In the genomic region with DNA sequence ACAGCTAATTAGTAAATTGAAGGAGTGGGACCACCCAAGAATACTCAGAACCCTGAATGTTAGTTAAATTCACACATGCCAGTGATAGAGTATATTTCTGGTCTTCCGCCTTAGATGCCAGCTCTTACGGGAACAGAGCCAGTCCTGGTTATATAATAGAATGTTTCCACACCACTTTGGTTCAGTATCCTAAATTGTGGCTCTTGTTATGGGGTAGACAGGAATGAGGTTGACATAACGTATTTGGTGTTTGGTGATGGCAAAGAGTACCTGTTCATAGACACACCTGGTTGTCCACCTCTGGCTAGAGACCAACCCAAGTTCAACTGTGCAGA, we compare ENCODE assay signal across 30 cellular contexts.
"Had no signal": no experiment of that assay in that cellular context is flagged by ENCODE, and none has a peak within 500 bp of the region (broad histone marks: within the 10 kb centered on the region; RNA-seq: fewer than 3 reads in every experiment).

No MANE protein-coding gene starts in this region.

- H3K4me1 Mint-ChIP-seq: activated B cell treated with CpG ODN at 0.5 μM for 24 hours; activated naive CD4-positive, alpha-beta T cell treated with anti-CD3 and anti-CD28 coated beads, Interleukin-2, amount 10 ng/mL, durations not matched to agents 7 days and 5 days; activated naive CD8-positive, alpha-beta T cell treated with anti-CD3 and anti-CD28 coated beads, Interleukin-2, amount 50 U/mL, for 24 hours had no signal

- H3K36me3 Mint-ChIP-seq: activated CD4-positive, alpha-beta memory T cell treated with anti-CD3 and anti-CD28 coated beads for 36 hours; activated naive CD4-positive, alpha-beta T cell treated with anti-CD3 and anti-CD28 coated beads, Interleukin-2, amount 10 ng/mL, durations not matched to agents 7 days and 5 days; activated naive CD8-positive, alpha-beta T cell; brain had no signal

- H3K27ac Mint-ChIP-seq: activated B cell treated with CpG ODN at 0.5 μM for 24 hours; activated CD4-positive, alpha-beta memory T cell treated with anti-CD3 and anti-CD28 coated beads for 36 hours; activated naive CD4-positive, alpha-beta T cell treated with anti-CD3 and anti-CD28 coated beads, Interleukin-2, amount 10 ng/mL, durations not matched to agents 7 days and 5 days; activated naive CD8-positive, alpha-beta T cell; activated naive CD8-positive, alpha-beta T cell treated with anti-CD3 and anti-CD28 coated beads, Interleukin-2, amount 50 U/mL, for 24 hours; brain had no signal

- H3K27ac ChIP-seq: VCaP had no signal

- H3K9me3 Mint-ChIP-seq: activated B cell treated with CpG ODN at 0.5 μM for 24 hours; activated CD4-positive, alpha-beta memory T cell treated with anti-CD3 and anti-CD28 coated beads for 36 hours; activated naive CD4-positive, alpha-beta T cell treated with anti-CD3 and anti-CD28 coated beads, Interleukin-2, amount 10 ng/mL, durations not matched to agents 7 days and 5 days; activated naive CD8-positive, alpha-beta T cell treated with anti-CD3 and anti-CD28 coated beads, Interleukin-2, amount 50 U/mL, for 24 hours; brain had no signal

- H3K4me3 ChIP-seq: MG63 had no signal

- H3K27me3 ChIP-seq: MG63 had no signal

- H3K4me3 Mint-ChIP-seq: activated B cell treated with CpG ODN at 0.5 μM for 24 hours; activated CD4-positive, alpha-beta memory T cell treated with anti-CD3 and anti-CD28 coated beads for 36 hours; activated naive CD4-positive, alpha-beta T cell treated with anti-CD3 and anti-CD28 coated beads, Interleukin-2, amount 10 ng/mL, durations not matched to agents 7 days and 5 days; activated naive CD8-positive, alpha-beta T cell; activated naive CD8-positive, alpha-beta T cell treated with anti-CD3 and anti-CD28 coated beads, Interleukin-2, amount 50 U/mL, for 24 hours; brain had no signal

- ATAC-seq: activated naive CD8-positive, alpha-beta T cell treated with anti-CD3 and anti-CD28 coated beads, Interleukin-2, amount 50 U/mL, for 24 hours; Panc1; SK-N-SH treated with all-trans-retinoic acid at 6 μM for 48 hours had no signal

- DNase-seq: activated B cell treated with CpG ODN at 0.5 μM for 24 hours; activated CD4-positive, alpha-beta memory T cell treated with anti-CD3 and anti-CD28 coated beads for 36 hours; activated CD4-positive, alpha-beta T cell treated with anti-CD3 and anti-CD28 coated beads for 4 hours; activated CD4-positive, alpha-beta T cell treated with anti-CD3 and anti-CD28 coated beads, Interleukin-2, amount 50 U/mL, for 1 hour; activated CD4-positive, CD25-positive, alpha-beta regulatory T cell treated with anti-CD3 and anti-CD28 coated beads, Interleukin-2, amount 50 U/mL, for 72 hours; activated CD8-positive, alpha-beta memory T cell treated with anti-CD3 and anti-CD28 coated beads, Interleukin-2, amount 50 U/mL, for 4 hours; activated effector memory CD4-positive, alpha-beta T cell treated with Interleukin-2 at 50 U/mL for 16 hours; activated naive CD4-positive, alpha-beta T cell treated with anti-CD3 and anti-CD28 coated beads, Interleukin-2, amount 10 ng/mL, durations not matched to agents 7 days and 5 days; activated naive CD8-positive, alpha-beta T cell treated with anti-CD3 and anti-CD28 coated beads, Interleukin-2, amount 50 U/mL, for 24 hours; activated T-cell treated with anti-CD3 and anti-CD28 coated beads for 4 hours; activated T-cell treated with anti-CD3 and anti-CD28 coated beads, Interleukin-2, amount 50 U/mL, for 48 hours; Kasumi-1; KG1; MG63; NCI-H1048; NCI-H1105 treated with DMSO at 0.1 percent for 48 hours; NCI-H1436; NCI-H1694; NCI-H2029; NCI-H345; NCI-H524 treated with DMSO at 0.1 percent for 48 hours; SIG-M5; T-helper 1 cell; T-helper 2 cell; T-helper 9 cell had no signal

- H3K9me3 ChIP-seq: MG63 had no signal
